Comparison of ENCODE assay signal across 11 cellular contexts in the genomic region with DNA sequence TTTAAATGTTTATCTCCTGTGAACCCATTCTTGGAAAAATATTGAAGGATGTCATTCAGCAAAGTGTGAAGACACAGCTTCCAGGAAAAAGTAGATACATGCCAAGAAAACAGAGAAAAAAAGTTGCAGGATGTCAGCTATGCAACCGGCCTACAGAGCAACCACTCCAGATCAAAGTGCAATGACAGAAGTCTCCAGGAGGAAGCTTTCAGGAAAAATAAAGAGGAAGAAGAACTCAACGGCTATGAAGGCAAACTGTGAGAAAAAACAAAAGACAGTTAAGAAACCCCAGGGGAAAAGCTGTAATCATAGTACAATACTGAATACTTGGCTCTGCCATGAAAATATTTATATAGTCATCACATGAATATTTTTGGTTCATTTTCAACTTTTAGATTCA. TPM values are rescaled to one million over a fixed set of nuclear protein-coding genes. Genes with fewer than 3 reads are reported as not detected.
DNase-seq lines count a peak whose midpoint lies in the region; ATAC-seq, FAIRE-seq and TF ChIP-seq lines count a peak whose summit lies in the region.
"Had no signal": no experiment of that assay in that cellular context is flagged by ENCODE, and none has a peak within 500 bp of the region (broad histone marks: within the 10 kb centered on the region; RNA-seq: fewer than 3 reads in every experiment).

No MANE protein-coding gene starts in this region.

- H3K4me3 ChIP-seq in OCI-LY7 (ENCODE audit: low read depth, low read length, poor library complexity, severe bottlenecking) (no peak overlapping the region), pancreas (no peak overlapping the region), breast epithelium (no peak overlapping the region)

- WGBS in pancreas, 2 donors: 34 to 35% methylated on average over 2 of the region's 2 CpGs

- no peak overlapping the region for H3K4me2 ChIP-seq in OCI-LY7 (ENCODE audit: low read length)

- intact Hi-C loops in OCI-LY7 (cut with micrococcal nuclease; ENCODE audit: unreplicated experiment): no loop called here
- intact Hi-C loops in pancreas (cut with DNase I): no loop called here
- intact Hi-C loops in breast epithelium (cut with DNase I; ENCODE audit: low total_unique reads): no loop called here

- DNase-seq in GM12892 (ENCODE audit: insufficient read length): no peak
- peak; percentile 13 for DNase-seq in OCI-LY7 (ENCODE audit: low spot score)
- peak; percentile 35 for DNase-seq in fibroblast of gingiva (ENCODE audit: low read depth)
- no peak for DNase-seq in pancreas
- no peak for DNase-seq in substantia nigra (lab: John Stamatoyannopoulos, UW)
- no peak for DNase-seq in COR-L47 (lab: John Stamatoyannopoulos, UW)
- no peak for DNase-seq in breast epithelium (ENCODE audit: low spot score in 2 of 2)
- DNase-seq in NCI-H226: no peak
- DNase-seq: DMS79, NCI-H510A, T-helper 1 cell had no signal

- TF ChIP-seq POLR2A in GM12892 (IDR thresholded peaks at IDR 0.05; ENCODE audit: low read depth, low read length): no peak
- TF ChIP-seq POLR2A in breast epithelium (IDR thresholded peaks at IDR 0.05): no peak

- peak; percentile 33 for FAIRE-seq in GM12892 (lab: Jason Lieb, UNC)
- peak; percentile 65 for FAIRE-seq in pancreas (lab: Jason Lieb, UNC)

- CTCF ChIA-PET in OCI-LY7 (lab: Charles Lee; ENCODE audit: unreplicated experiment): no interaction called here

- H3K36me3 ChIP-seq in OCI-LY7 (ENCODE audit: insufficient read depth, low read length) (peaks cover 4% of the 10 kb centered on the region; the same call in 1 of the 2 replicates), pancreas (no peaks in the 10 kb centered on the region), breast epithelium (no peaks in the 10 kb centered on the region)

- no TSS peak for BruUV-seq in OCI-LY7 (replicated peaks; lab: Mats Ljungman, UMichigan)

- peaks cover 23% of the 10 kb centered on the region for H4K20me1 ChIP-seq in OCI-LY7 (ENCODE audit: insufficient read depth, low read length)

- POLR2A ChIA-PET in OCI-LY7 (lab: Charles Lee): interaction anchor here (1.1 to 1.3 kb wide), 2 partner anchors 14 to 16 kb away, joined by 3 to 4 read pairs; no protein-coding TSS in a partner anchor

- H3K27me3 ChIP-seq in pancreas: no peaks in the 10 kb centered on the region
- no peaks in the 10 kb centered on the region for H3K27me3 ChIP-seq in breast epithelium

- H3K79me2 ChIP-seq in OCI-LY7 (ENCODE audit: insufficient read depth, low read depth, low read length): peaks cover 91% of the 10 kb centered on the region; the same call in 1 of the 2 replicates

- no peak overlapping the region for H2AFZ ChIP-seq in OCI-LY7 (ENCODE audit: low read length)

- ATAC-seq in pancreas: peak in 2 of 4 donors; percentile 39 to 63

- H3K9me2 ChIP-seq in OCI-LY7 (ENCODE audit: insufficient read depth, low read length): no peaks in the 10 kb centered on the region

- peaks cover 15% of the 10 kb centered on the region for H3K4me1 ChIP-seq in OCI-LY7 (ENCODE audit: insufficient read depth, low read length, poor library complexity, severe bottlenecking)
- peaks cover 10 to 13% (median 13%) of the 10 kb centered on the region in 3 donors for H3K4me1 ChIP-seq in pancreas
- no peaks in the 10 kb centered on the region for H3K4me1 ChIP-seq in breast epithelium

- H3K27ac ChIP-seq in OCI-LY7 (ENCODE audit: low read depth, low read length, poor library complexity, severe bottlenecking): no peak overlapping the region
- no peak overlapping the region for H3K27ac ChIP-seq in pancreas
- no peak overlapping the region for H3K27ac ChIP-seq in substantia nigra (ENCODE audit: low read depth, low read length, poor library complexity, severe bottlenecking)
- H3K27ac ChIP-seq in breast epithelium: peak overlapping the region in 1 of 2 donors; percentile 43

- TF ChIP-seq CTCF in OCI-LY7 (conservative IDR thresholded peaks at IDR 0.05; ENCODE audit: low read length) (no peak), pancreas (IDR thresholded peaks at IDR 0.05) (no peak), breast epithelium (IDR thresholded peaks at IDR 0.05) (no peak)

- H3K9me3 ChIP-seq in OCI-LY7 (ENCODE audit: low read length) (no peaks in the 10 kb centered on the region), pancreas (no peaks in the 10 kb centered on the region), breast epithelium (no peaks in the 10 kb centered on the region)

RNA-seq across cellular contexts. Expression of gene REPS1, which starts 30.6 kb away (rescaled TPM):
- polyA plus RNA-seq in GM12892 (2012; ENCODE audit: missing spikeins): 32.1 TPM
- total RNA-seq in OCI-LY7 (2014; rRNA removed; shearing (Covaris generic)): 29.0 and 40.0 TPM in 2 replicates
- total RNA-seq in OCI-LY7 (2022): 53.9 and 68.6 TPM in 2 replicates
- total RNA-seq in pancreas: 10 to 100 TPM; 16.1 to 24.0 (median 19.0) TPM
- 10 to 100 TPM; 14.1 to 26.2 TPM for polyA plus RNA-seq in pancreas
- total RNA-seq in breast epithelium: 10 to 100 TPM; 40.5 to 79.9 (median 66.5) TPM

Comparison
In these comparisons a context has a peak if more than half of its experiments do, and no peak if none do; other contexts are left out.
1. DNase-seq: peak in OCI-LY7 (single experiment) and fibroblast of gingiva (single experiment); none in GM12892 (single experiment), pancreas (0 of 6), substantia nigra (0 of 49), COR-L47 (single experiment), breast epithelium (0 of 2) and NCI-H226 (single experiment).